In the genomic region with DNA sequence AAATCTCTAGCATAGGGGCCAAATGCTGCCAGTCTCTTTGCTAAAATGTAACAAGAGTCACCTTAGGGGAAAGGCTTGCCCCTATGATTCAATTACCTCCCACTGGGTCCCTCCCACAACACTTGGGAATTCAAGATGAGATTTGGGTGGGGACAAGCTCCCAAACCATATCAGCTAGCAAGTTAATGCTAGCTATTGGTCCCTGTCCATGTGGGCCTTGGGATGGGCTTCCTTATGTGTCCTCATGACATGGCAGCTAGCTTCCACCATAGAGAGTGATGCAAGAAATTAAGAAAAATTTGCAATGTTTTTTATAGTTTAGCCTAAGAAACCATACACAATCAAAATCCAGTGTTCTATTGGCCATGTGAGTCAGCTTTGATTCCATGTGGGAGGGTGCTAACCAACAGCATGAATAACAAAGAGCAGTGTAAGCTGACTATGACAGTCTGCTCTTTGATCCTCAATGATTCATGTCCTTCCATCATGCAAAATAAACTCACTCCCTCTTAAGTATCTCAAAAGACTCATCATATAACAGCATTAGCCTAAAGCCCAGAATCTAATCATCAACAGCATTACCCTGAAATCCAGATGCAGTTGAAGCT, we compare ENCODE assay signal across 14 cellular contexts. TPM values are rescaled to one million over a fixed set of nuclear protein-coding genes. Genes with fewer than 3 reads are reported as not detected.
DNase-seq lines count a peak whose midpoint lies in the region; ATAC-seq, FAIRE-seq and TF ChIP-seq lines count a peak whose summit lies in the region.
"Had no signal": no experiment of that assay in that cellular context is flagged by ENCODE, and none has a peak within 500 bp of the region (broad histone marks: within the 10 kb centered on the region; RNA-seq: fewer than 3 reads in every experiment).

No MANE protein-coding gene starts in this region.

- FAIRE-seq in astrocyte (lab: Jason Lieb, UNC), result peak; percentile 45

- H3K27ac Mint-ChIP-seq in astrocyte (ENCODE audit: unreplicated experiment), result no peak overlapping the region
- no peak overlapping the region for H3K27ac Mint-ChIP-seq in CD14-positive monocyte
- H3K27ac Mint-ChIP-seq: CD8-positive, alpha-beta memory T cell had no signal

- TF ChIP-seq EP300 in transverse colon (IDR thresholded peaks at IDR 0.05; ENCODE audit: low read depth), result no peak

- ATAC-seq in GM19351 (IDR thresholded peaks at IDR 0.05; ENCODE audit: unreplicated experiment), result no peak

- H3K4me3 Mint-ChIP-seq in astrocyte (ENCODE audit: unreplicated experiment) (no peak overlapping the region), CD14-positive monocyte (no peak overlapping the region)
- H3K4me3 Mint-ChIP-seq: CD8-positive, alpha-beta memory T cell had no signal

- no peak overlapping the region for H3K9ac ChIP-seq in astrocyte (ENCODE audit: low read length)
- H3K9ac ChIP-seq: parathyroid adenoma had no signal

- in situ Hi-C loops in transverse colon (cut with MboI; ENCODE audit: low pct_ligation_motif_present in 1 of 4, low pct_unique_long_range_greater_than_20kb in 1 of 4, low sequenced_read_pairs in 3 of 4), result no loop called here

- H3K27me3 Mint-ChIP-seq in astrocyte (ENCODE audit: low read depth, unreplicated experiment), result no peaks in the 10 kb centered on the region
- peaks cover 0 to 4% (median 0%) of the 10 kb centered on the region in 3 donors for H3K27me3 Mint-ChIP-seq in CD14-positive monocyte (ENCODE audit: low read depth in 3 of 3)

- no peaks in the 10 kb centered on the region for H3K36me3 ChIP-seq in astrocyte (ENCODE audit: insufficient read depth, low read length)
- H3K36me3 ChIP-seq in transverse colon, result no peaks in the 10 kb centered on the region
- H3K36me3 ChIP-seq: thoracic aorta had no signal

- H4K20me1 ChIP-seq in astrocyte (ENCODE audit: insufficient read depth, low read length), result no peaks in the 10 kb centered on the region

- H3K27ac ChIP-seq in astrocyte (ENCODE audit: low read depth, low read length) (no peak overlapping the region), transverse colon (no peak overlapping the region)
- H3K27ac ChIP-seq: parathyroid adenoma, thoracic aorta had no signal

- H3K9me3 ChIP-seq in astrocyte (ENCODE audit: insufficient read depth, low read depth, low read length), result no peaks in the 10 kb centered on the region
- H3K9me3 ChIP-seq in transverse colon, result peaks cover 0 to 4% of the 10 kb centered on the region in 2 donors

- TF ChIP-seq POLR2A in transverse colon (IDR thresholded peaks at IDR 0.05), result no peak

- H3K4me1 Mint-ChIP-seq in astrocyte (ENCODE audit: low read depth, unreplicated experiment) (peaks cover 4% of the 10 kb centered on the region), CD14-positive monocyte (no peaks in the 10 kb centered on the region)

- DNase-seq in Daoy (ENCODE audit: low read depth) (peak; percentile 7), HFF-Myc (ENCODE audit: extremely low read depth, low read depth) (peak; percentile 7), astrocyte (ENCODE audit: low read depth) (peak; percentile 64), occipital lobe (lab: John Stamatoyannopoulos, UW) (peak; percentile 1), CD14-positive monocyte (ENCODE audit: low spot score) (no peak), transverse colon (no peak)
- DNase-seq: activated gamma-delta T cell; CD8-positive, alpha-beta memory T cell; NCI-H1694 treated with DMSO at 0.1 percent for 48 hours; NCI-H748 treated with DMSO at 0.1 percent for 48 hours had no signal

- H3K36me3 Mint-ChIP-seq in astrocyte (ENCODE audit: low read depth, unreplicated experiment) (no peaks in the 10 kb centered on the region), CD14-positive monocyte (no peaks in the 10 kb centered on the region)

- H3K4me3 ChIP-seq in HFF-Myc (replicated peaks; ENCODE audit: low read depth, low read length) (no peak overlapping the region), astrocyte (ENCODE audit: insufficient read depth, low read depth, low read length) (no peak overlapping the region), transverse colon (no peak overlapping the region)
- H3K4me3 ChIP-seq: thoracic aorta had no signal

- no peaks in the 10 kb centered on the region for H3K27me3 ChIP-seq in astrocyte (ENCODE audit: insufficient read depth, low read length)
- H3K27me3 ChIP-seq in transverse colon, result no peaks in the 10 kb centered on the region

- intact Hi-C loops in CD14-positive monocyte (cut with micrococcal nuclease) (no loop called here), transverse colon (cut with DNase I; ENCODE audit: low total_unique reads) (loop anchor here (5.0 kb wide), 1 partner anchor 165 kb away; no protein-coding TSS in a partner anchor)

- no peak overlapping the region for H3K4me2 ChIP-seq in astrocyte (ENCODE audit: low read length)

- H3K79me2 ChIP-seq in astrocyte (ENCODE audit: insufficient read depth, low read length), result no peaks in the 10 kb centered on the region
- H3K79me2 ChIP-seq: parathyroid adenoma had no signal

- TF ChIP-seq CTCF in HFF-Myc (IDR thresholded peaks at IDR 0.05; ENCODE audit: low read depth, low read length, missing control alignments), result no peak
- TF ChIP-seq CTCF in astrocyte (IDR thresholded peaks at IDR 0.05; ENCODE audit: insufficient read depth, low read depth, low read length), result no peak
- TF ChIP-seq CTCF in CD14-positive monocyte (IDR thresholded peaks at IDR 0.05), result no peak
- no peak for TF ChIP-seq CTCF in transverse colon (IDR thresholded peaks at IDR 0.05)

- H3K4me1 ChIP-seq in astrocyte (ENCODE audit: insufficient read depth, low read length) (no peaks in the 10 kb centered on the region), transverse colon (no peaks in the 10 kb centered on the region)
- H3K4me1 ChIP-seq: parathyroid adenoma had no signal

- H2AFZ ChIP-seq in astrocyte (ENCODE audit: low read depth, low read length), result no peak overlapping the region
- H2AFZ ChIP-seq: parathyroid adenoma had no signal

- peaks cover 21% of the 10 kb centered on the region for H3K9me3 Mint-ChIP-seq in astrocyte (ENCODE audit: unreplicated experiment)
- peaks cover 11 to 43% (median 21%) of the 10 kb centered on the region in 7 donors for H3K9me3 Mint-ChIP-seq in CD14-positive monocyte

RNA-seq across cellular contexts. Expression of a gene that starts 21.7 kb away (rescaled TPM):
- 1.8 and 2.4 TPM in 2 replicates for total RNA-seq in Daoy (2014; rRNA removed; shearing (Covaris generic))
- total RNA-seq in astrocyte (8.9 and 11.0 TPM in 2 replicates), occipital lobe (29.6 TPM), transverse colon (not detected)
- polyA plus RNA-seq in CD14-positive monocyte, result not detected
- total RNA-seq: mesenteric fat pad had no signal

Comparison
In these comparisons a context has a peak if more than half of its experiments do, and no peak if none do; other contexts are left out.
1. DNase-seq: peak in Daoy (single experiment), HFF-Myc (single experiment), astrocyte (single experiment) and occipital lobe (single experiment); none in CD14-positive monocyte (single experiment) and transverse colon (single experiment).